ENCODE assay signal across 8 cellular contexts in the genomic region with DNA sequence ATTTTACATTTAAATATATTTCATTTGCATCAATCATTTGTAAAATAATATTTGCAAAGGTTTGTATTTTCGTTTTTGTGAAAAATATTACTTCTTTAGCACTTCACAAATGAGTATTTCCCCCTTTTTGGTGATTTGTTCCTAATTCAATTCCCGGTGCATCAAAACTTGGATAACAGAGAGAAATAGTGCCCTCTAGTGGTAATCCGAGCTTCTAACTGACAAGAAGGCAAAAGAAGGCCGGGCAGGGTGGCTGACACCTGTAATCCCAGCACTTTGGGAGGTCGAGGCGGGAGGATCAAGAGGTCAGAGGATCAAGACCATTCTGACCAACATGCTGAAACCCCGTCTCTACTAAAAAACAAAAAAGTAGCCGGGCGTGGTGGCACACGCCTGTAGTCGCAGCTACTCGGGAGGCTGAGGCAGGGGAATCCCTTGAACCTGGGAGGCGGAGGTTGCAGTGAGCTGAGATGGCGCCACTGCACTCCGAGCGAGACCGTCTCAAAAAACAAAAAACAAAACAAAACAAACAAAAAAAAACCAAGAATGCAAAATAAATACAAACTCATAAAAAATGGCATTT.
A peak's percentile ranks its signal among the peaks of the same experiment; 100 is the strongest.
DNase-seq lines count a peak whose midpoint lies in the region; ATAC-seq and TF ChIP-seq lines count a peak whose summit lies in the region.

No MANE protein-coding gene starts in this region.

- no peak overlapping the region for H3K4me2 ChIP-seq in IMR-90 (ENCODE audit: low read depth, low read length)
- H3K4me2 ChIP-seq in OCI-LY3 (ENCODE audit: low read length): no peak overlapping the region

- H4K8ac ChIP-seq in IMR-90 (ENCODE audit: low read depth in 2 of 2, low read length in 2 of 2): no peak overlapping the region

- H4K20me1 ChIP-seq in IMR-90 (ENCODE audit: insufficient read depth, low read length) (no peaks in the 10 kb centered on the region), OCI-LY3 (ENCODE audit: insufficient read depth, low read length) (no peaks in the 10 kb centered on the region)

- H2BK120ac ChIP-seq in IMR-90 (ENCODE audit: low read depth, low read length): no peak overlapping the region

- CTCF ChIA-PET in BJ (lab: Yijun Ruan, JAX) (interaction anchor here (0.6 to 2.2 kb wide), 22 partner anchors 9 to 1450 kb away, joined by 3 to 25 read pairs (median 4); no protein-coding TSS in a partner anchor), IMR-90 (lab: Yijun Ruan, JAX) (interaction anchor here (0.5 to 1.2 kb wide), 8 partner anchors 10 to 597 kb away, joined by 3 to 4 read pairs (median 3); no protein-coding TSS in a partner anchor)

- H3K9me3 ChIP-seq in IMR-90 (ENCODE audit: control insufficient read depth, insufficient read depth, low read length) (no peaks in the 10 kb centered on the region), OCI-LY3 (ENCODE audit: insufficient read depth, low read length) (no peaks in the 10 kb centered on the region), gastroesophageal sphincter (no peaks in the 10 kb centered on the region)

- no peak overlapping the region for H4K91ac ChIP-seq in IMR-90 (ENCODE audit: insufficient read depth, low read depth, low read length)

- dilution Hi-C loops in IMR-90 (cut with HindIII; ENCODE audit: low sequenced_read_pairs, unreplicated experiment): no loop called here

- in situ Hi-C loops in IMR-90 (cut with MboI; ENCODE audit: low sequenced_read_pairs): loop anchor here (25.0 kb wide), 1 partner anchor 408 kb away; no protein-coding TSS in a partner anchor

- intact Hi-C loops in IMR-90 (cut with micrococcal nuclease): loop anchor here (1.0 to 10.0 kb wide), 3 partner anchors 418 to 1450 kb away; no protein-coding TSS in a partner anchor

- H3K36me3 ChIP-seq in BJ (ENCODE audit: control insufficient read depth, insufficient read depth, low read length): no peaks in the 10 kb centered on the region
- no peaks in the 10 kb centered on the region for H3K36me3 ChIP-seq in IMR-90 (ENCODE audit: control insufficient read depth, insufficient read depth, low read length)
- no peaks in the 10 kb centered on the region for H3K36me3 ChIP-seq in OCI-LY3 (replicated peaks; ENCODE audit: low read depth, low read length)
- H3K36me3 ChIP-seq in gastroesophageal sphincter: no peaks in the 10 kb centered on the region

- H3K9ac ChIP-seq in IMR-90 (ENCODE audit: low read depth, low read length) (no peak overlapping the region), OCI-LY3 (ENCODE audit: low read length) (no peak overlapping the region)

- H3K4me3 ChIP-seq in BJ (ENCODE audit: low read depth, low read length): no peak overlapping the region
- no peak overlapping the region for H3K4me3 ChIP-seq in IMR-90 (ENCODE audit: insufficient read depth, low read depth, low read length)
- no peak overlapping the region for H3K4me3 ChIP-seq in OCI-LY3 (ENCODE audit: low read length)
- H3K4me3 ChIP-seq in epithelial cell of esophagus (ENCODE audit: low read length): no peak overlapping the region
- no peak overlapping the region for H3K4me3 ChIP-seq in gastroesophageal sphincter

- H3K4me1 ChIP-seq in IMR-90 (ENCODE audit: control insufficient read depth, insufficient read depth, low read length) (no peaks in the 10 kb centered on the region), OCI-LY3 (ENCODE audit: low read length) (no peaks in the 10 kb centered on the region), gastroesophageal sphincter (no peaks in the 10 kb centered on the region)

- H3K4ac ChIP-seq in IMR-90 (ENCODE audit: low read depth, low read length): no peak overlapping the region

- no peak overlapping the region for H2AFZ ChIP-seq in IMR-90 (replicated peaks; ENCODE audit: low read length, poor library complexity)
- H2AFZ ChIP-seq in OCI-LY3 (ENCODE audit: low read depth, low read length): no peak overlapping the region

- no peak overlapping the region for H2BK5ac ChIP-seq in IMR-90 (ENCODE audit: low read depth, low read length, poor library complexity, severe bottlenecking)

- no peaks in the 10 kb centered on the region for H3K79me1 ChIP-seq in IMR-90 (ENCODE audit: low read depth in 1 of 2, low read length in 2 of 2)

- no peak overlapping the region for H2AK5ac ChIP-seq in IMR-90 (ENCODE audit: low read depth, low read length)

- TF ChIP-seq CTCF in BJ (IDR thresholded peaks at IDR 0.05; ENCODE audit: insufficient read depth, low read depth, low read length) (peak; percentile 68), IMR-90 (conservative IDR thresholded peaks at IDR 0.05; ENCODE audit: low read depth, low read length) (peak; percentile 69), OCI-LY3 (IDR thresholded peaks at IDR 0.05; ENCODE audit: low read depth, low read length) (peak; percentile 61), epithelial cell of esophagus (IDR thresholded peaks at IDR 0.05; ENCODE audit: insufficient read depth, low read depth, low read length, missing control alignments) (peak; percentile 67), gastroesophageal sphincter (IDR thresholded peaks at IDR 0.05) (peak in 1 of 4 experiments; percentile 48)

- H3K14ac ChIP-seq in IMR-90 (replicated peaks; ENCODE audit: low read depth, low read length): no peak overlapping the region

- H2AK9ac ChIP-seq in IMR-90 (replicated peaks; ENCODE audit: low read depth, low read length, poor library complexity): no peak overlapping the region

- no peaks in the 10 kb centered on the region for H3K79me2 ChIP-seq in OCI-LY3 (ENCODE audit: low read length)

- H3K27ac ChIP-seq in IMR-90 (ENCODE audit: insufficient read depth, low read length) (no peak overlapping the region), OCI-LY3 (ENCODE audit: low read length) (no peak overlapping the region), gastroesophageal sphincter (no peak overlapping the region)

- no peak overlapping the region for H2BK20ac ChIP-seq in IMR-90 (ENCODE audit: low read depth, low read length)

- DNase-seq in BJ (ENCODE audit: low read depth) (no peak), IMR-90 (peak; percentile 75), epithelial cell of esophagus (ENCODE audit: low read depth) (peak; percentile 76), pons (ENCODE audit: low spot score) (peak; percentile 52)

- no peak overlapping the region for H3K56ac ChIP-seq in IMR-90 (ENCODE audit: extremely low read depth, insufficient read depth, low read length)

- H3K27me3 ChIP-seq in BJ (ENCODE audit: control insufficient read depth, insufficient read depth, low read length) (no peaks in the 10 kb centered on the region), IMR-90 (ENCODE audit: control insufficient read depth, insufficient read depth, low read length) (no peaks in the 10 kb centered on the region), OCI-LY3 (ENCODE audit: low read depth, low read length) (no peaks in the 10 kb centered on the region), gastroesophageal sphincter (no peaks in the 10 kb centered on the region)

- no peaks in the 10 kb centered on the region for H3K9me1 ChIP-seq in IMR-90 (ENCODE audit: insufficient read depth, low read length)

- no peak for TF ChIP-seq EP300 in gastroesophageal sphincter (IDR thresholded peaks at IDR 0.05)

- H4K5ac ChIP-seq in IMR-90 (ENCODE audit: low read depth, low read length): no peak overlapping the region

- H3K18ac ChIP-seq in IMR-90 (ENCODE audit: low read depth, low read length): no peak overlapping the region

- BruUV-seq in IMR-90 (replicated peaks; lab: Mats Ljungman, UMichigan): no TSS peak

- no peak for TF ChIP-seq POLR2A in IMR-90 (IDR thresholded peaks at IDR 0.05; ENCODE audit: low read depth, low read length)
- TF ChIP-seq POLR2A in gastroesophageal sphincter (IDR thresholded peaks at IDR 0.05): no peak

- no peak overlapping the region for H3K23ac ChIP-seq in IMR-90 (ENCODE audit: low read depth, low read length)

- WGBS in IMR-90 (ENCODE audit: extremely low coverage in 2 of 2, insufficient read length in 1 of 2), 2 experiments: 63% methylated on average over 6 of the region's 17 CpGs; no CpG with 5 or more reads in 1 of the 2 experiments
- 35 to 43% methylated on average over 3 to 11 of the region's 17 CpGs for WGBS in gastroesophageal sphincter (ENCODE audit: low coverage in 1 of 2), 2 donors

- ATAC-seq in GM18907 (IDR thresholded peaks at IDR 0.05; ENCODE audit: unreplicated experiment): peak; percentile 82
- no peak for ATAC-seq in IMR-90 (ENCODE audit: low read depth)
- ATAC-seq in GM18517 (IDR thresholded peaks at IDR 0.05; ENCODE audit: unreplicated experiment): no peak
- no peak for ATAC-seq in gastroesophageal sphincter

- POLR2A ChIA-PET in BJ (lab: Charles Lee) (no interaction called here), IMR-90 (lab: Charles Lee; ENCODE audit: unreplicated experiment) (no interaction called here)

- peak; percentile 80 for TF ChIP-seq RAD21 in IMR-90 (IDR thresholded peaks at IDR 0.05; ENCODE audit: low read length)

- no peak overlapping the region for H2BK15ac ChIP-seq in IMR-90 (ENCODE audit: low read depth, low read length)

TF ChIP-seq in IMR-90, 13 proteins besides CTCF, POLR2A, EP300 and RAD21:
- TF ChIP-seq SMC3 (IDR thresholded peaks at IDR 0.05; ENCODE audit: low read depth, low read length): peak; percentile 73
- TF ChIP-seq MXI1 (IDR thresholded peaks at IDR 0.05; ENCODE audit: borderline replicate concordance, low read depth, low read length): no peak
